6 cellular contexts compared by ENCODE assay signal in the genomic region with DNA sequence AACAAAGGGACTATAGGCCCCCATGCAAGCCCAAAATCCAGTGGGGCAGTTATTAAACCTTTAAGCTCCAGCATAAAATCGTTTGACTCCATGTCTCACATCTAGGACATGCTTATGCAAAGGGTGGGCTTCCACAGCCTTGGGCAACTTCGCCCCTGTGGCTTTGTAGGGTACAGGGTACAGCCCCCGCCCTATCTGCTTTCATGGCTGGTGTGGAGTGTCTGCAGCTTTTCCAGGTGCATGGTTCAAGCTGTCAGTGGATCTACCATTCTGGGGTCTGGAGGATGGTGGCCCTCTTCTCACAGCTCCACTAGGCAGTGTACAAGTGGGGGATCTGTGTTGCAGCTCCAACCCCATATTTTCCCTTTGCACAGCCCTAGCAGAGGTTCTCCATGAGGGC.
"Had no signal": no experiment of that assay in that cellular context is flagged by ENCODE, and none has a peak within 500 bp of the region (broad histone marks: within the 10 kb centered on the region; RNA-seq: fewer than 3 reads in every experiment).

No MANE protein-coding gene starts in this region.

- H3K4me3 Mint-ChIP-seq: IgD-negative memory B cell had no signal

- ATAC-seq: HepG2, K562 had no signal

- DNase-seq: IMR-90, KBM-7 had no signal

- H3K36me3 Mint-ChIP-seq: IgD-negative memory B cell had no signal

- H3K27me3 Mint-ChIP-seq: IgD-negative memory B cell had no signal

- H3K27ac ChIP-seq: HL-60 had no signal

- H3K4me1 Mint-ChIP-seq: IgD-negative memory B cell had no signal

- H3K27ac Mint-ChIP-seq: IgD-negative memory B cell had no signal

- H3K4me3 ChIP-seq: K562 had no signal
